In the genomic region with DNA sequence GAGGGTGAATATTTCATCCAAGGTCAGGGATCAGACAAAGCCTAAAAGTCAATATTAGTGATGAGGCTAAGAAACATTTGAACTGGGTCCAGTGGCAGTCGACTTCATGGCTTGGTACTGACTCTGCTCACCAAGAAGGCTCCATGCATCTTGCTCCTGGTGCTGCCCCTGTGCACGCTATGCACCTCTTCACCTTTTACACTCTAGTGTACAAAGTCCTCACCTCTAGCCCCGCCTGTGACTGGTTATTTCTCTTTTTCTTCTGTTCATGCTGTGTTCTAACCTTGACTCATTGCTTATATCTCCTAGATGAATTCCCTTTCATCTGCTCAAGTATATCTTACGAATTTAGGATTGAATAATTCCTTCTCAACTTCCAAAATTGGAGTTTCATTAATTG, we compare ENCODE assay signal across 1 cellular context.
TF ChIP-seq lines count a peak whose summit lies in the region.

No MANE protein-coding gene starts in this region.

TF ChIP-seq in HepG2, 621 proteins besides CTCF, POLR2A, EP300 and RAD21:
- no peak for TF ChIP-seq ZMYM2 (CRISPR knock-in tag; IDR thresholded peaks at IDR 0.05)
- TF ChIP-seq HNF4A (CRISPR knock-in tag; IDR thresholded peaks at IDR 0.05), result peak; percentile 27
